Comparison of ENCODE assay signal across 22 cellular contexts in genomic region chr4:4432341-4433125, GRCh38. TPM values are rescaled to one million over a fixed set of nuclear protein-coding genes. Genes with fewer than 3 reads are reported as not detected.
"Had no signal": no experiment of that assay in that cellular context is flagged by ENCODE, and none has a peak within 500 bp of the region (broad histone marks: within the 10 kb centered on the region; RNA-seq: fewer than 3 reads in every experiment).

No MANE protein-coding gene starts in this region.

- H3K27ac ChIP-seq: HL-60, SJSA1, SK-N-MC had no signal

- H3K27me3 ChIP-seq: SJSA1 had no signal

- H3K9me3 ChIP-seq: SJSA1 had no signal

- DNase-seq: KBM-7, MV-4-11, NCI-H1092, NCI-H1105 treated with DMSO at 0.1 percent for 48 hours, NCI-H1417 treated with DMSO at 0.1 percent for 48 hours, NCI-H146, NCI-H187, NCI-H2029, NCI-H2081 treated with DMSO at 0.1 percent for 48 hours, NCI-H2171, NCI-H226, NCI-H446, NCI-H510A, NCI-H524 treated with DMSO at 0.1 percent for 48 hours, NCI-H69, NCI-H774, Right ventricle myocardium superior, RPMI8226, SIG-M5 had no signal

- H3K4me3 ChIP-seq: SJSA1, SK-N-MC had no signal

RNA-seq across cellular contexts. Expression of gene NSG1, which starts 45.6 kb away (rescaled TPM):
- total RNA-seq: SJSA1 had no signal
